ENCODE assay signal across 1 cellular context in genomic region chr5:98424681-98425454, GRCh38.
TF ChIP-seq lines count a peak whose summit lies in the region.

No MANE protein-coding gene starts in this region.

TF ChIP-seq in IMR-90, 13 proteins besides CTCF, POLR2A, EP300 and RAD21:
- TF ChIP-seq CHD1 (IDR thresholded peaks at IDR 0.05; ENCODE audit: low read depth, low read length) (no peak), RCOR1 (IDR thresholded peaks at IDR 0.05; ENCODE audit: insufficient replicate concordance, low read length) (no peak), BHLHE40 (IDR thresholded peaks at IDR 0.05; ENCODE audit: low read depth, low read length) (no peak), FOS (IDR thresholded peaks at IDR 0.05; ENCODE audit: low read depth, low read length) (peak; percentile 23; the same call in 1 of the 2 replicates), ELK1 (IDR thresholded peaks at IDR 0.05; ENCODE audit: borderline replicate concordance, low read depth, low read length) (no peak)
- TF ChIP-seq, protein P1, sequence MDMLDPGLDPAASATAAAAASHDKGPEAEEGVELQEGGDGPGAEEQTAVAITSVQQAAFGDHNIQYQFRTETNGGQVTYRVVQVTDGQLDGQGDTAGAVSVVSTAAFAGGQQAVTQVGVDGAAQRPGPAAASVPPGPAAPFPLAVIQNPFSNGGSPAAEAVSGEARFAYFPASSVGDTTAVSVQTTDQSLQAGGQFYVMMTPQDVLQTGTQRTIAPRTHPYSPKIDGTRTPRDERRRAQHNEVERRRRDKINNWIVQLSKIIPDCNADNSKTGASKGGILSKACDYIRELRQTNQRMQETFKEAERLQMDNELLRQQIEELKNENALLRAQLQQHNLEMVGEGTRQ (IDR thresholded peaks at IDR 0.05; ENCODE audit: low read depth, low read length): no peak
